ENCODE assay signal across 1 cellular context in the genomic region with DNA sequence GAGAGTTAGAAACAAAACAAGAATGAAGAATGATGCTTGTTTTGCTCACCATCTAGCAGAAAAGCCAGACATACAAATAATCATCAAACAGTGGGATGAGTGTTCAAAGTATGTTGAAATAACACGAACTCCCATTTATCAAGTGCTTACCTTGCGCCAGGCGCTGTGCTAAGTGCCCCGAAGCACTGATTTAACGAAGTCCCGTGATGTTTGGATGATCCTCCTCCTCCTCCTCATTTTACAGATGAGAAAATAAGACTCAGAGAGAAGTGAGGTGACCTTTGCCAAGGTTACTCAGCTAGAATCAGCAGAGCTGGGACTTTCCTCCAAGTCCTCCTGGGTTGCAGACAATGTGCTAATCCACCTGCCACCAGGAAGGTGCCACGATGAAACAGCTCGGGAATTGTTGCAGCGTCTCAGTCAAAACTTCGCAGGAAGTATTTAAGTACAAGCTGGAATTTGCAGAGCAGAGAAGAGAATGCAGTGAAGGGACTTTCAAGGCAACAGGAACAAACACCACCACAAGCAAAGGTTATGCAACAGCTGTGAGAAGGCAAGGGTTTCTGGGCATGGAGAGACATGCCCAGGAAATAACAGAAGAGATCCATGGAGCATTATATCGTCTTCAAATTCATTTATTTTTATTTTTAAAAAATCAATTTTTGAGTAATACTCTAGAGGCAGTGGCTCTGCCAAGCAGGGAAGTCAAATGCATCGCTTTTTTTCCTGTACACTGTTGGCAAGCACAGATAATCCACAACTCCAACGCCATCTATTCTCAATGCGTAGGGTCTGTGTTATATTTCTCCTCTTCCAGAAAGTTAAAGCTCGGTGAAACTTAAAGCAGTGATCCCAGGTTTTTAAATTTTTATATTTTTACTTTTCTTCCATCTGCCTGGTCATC.
TF ChIP-seq lines count a peak whose summit lies in the region.

No MANE protein-coding gene starts in this region.

TF ChIP-seq in Ishikawa, 13 proteins besides CTCF, POLR2A, EP300 and RAD21 (continued from another document):
- TF ChIP-seq, protein P1, sequence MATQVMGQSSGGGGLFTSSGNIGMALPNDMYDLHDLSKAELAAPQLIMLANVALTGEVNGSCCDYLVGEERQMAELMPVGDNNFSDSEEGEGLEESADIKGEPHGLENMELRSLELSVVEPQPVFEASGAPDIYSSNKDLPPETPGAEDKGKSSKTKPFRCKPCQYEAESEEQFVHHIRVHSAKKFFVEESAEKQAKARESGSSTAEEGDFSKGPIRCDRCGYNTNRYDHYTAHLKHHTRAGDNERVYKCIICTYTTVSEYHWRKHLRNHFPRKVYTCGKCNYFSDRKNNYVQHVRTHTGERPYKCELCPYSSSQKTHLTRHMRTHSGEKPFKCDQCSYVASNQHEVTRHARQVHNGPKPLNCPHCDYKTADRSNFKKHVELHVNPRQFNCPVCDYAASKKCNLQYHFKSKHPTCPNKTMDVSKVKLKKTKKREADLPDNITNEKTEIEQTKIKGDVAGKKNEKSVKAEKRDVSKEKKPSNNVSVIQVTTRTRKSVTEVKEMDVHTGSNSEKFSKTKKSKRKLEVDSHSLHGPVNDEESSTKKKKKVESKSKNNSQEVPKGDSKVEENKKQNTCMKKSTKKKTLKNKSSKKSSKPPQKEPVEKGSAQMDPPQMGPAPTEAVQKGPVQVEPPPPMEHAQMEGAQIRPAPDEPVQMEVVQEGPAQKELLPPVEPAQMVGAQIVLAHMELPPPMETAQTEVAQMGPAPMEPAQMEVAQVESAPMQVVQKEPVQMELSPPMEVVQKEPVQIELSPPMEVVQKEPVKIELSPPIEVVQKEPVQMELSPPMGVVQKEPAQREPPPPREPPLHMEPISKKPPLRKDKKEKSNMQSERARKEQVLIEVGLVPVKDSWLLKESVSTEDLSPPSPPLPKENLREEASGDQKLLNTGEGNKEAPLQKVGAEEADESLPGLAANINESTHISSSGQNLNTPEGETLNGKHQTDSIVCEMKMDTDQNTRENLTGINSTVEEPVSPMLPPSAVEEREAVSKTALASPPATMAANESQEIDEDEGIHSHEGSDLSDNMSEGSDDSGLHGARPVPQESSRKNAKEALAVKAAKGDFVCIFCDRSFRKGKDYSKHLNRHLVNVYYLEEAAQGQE (IDR thresholded peaks at IDR 0.05; ENCODE audit: low read depth) = no peak
